Comparison of ENCODE assay signal across 18 cellular contexts in the genomic region with DNA sequence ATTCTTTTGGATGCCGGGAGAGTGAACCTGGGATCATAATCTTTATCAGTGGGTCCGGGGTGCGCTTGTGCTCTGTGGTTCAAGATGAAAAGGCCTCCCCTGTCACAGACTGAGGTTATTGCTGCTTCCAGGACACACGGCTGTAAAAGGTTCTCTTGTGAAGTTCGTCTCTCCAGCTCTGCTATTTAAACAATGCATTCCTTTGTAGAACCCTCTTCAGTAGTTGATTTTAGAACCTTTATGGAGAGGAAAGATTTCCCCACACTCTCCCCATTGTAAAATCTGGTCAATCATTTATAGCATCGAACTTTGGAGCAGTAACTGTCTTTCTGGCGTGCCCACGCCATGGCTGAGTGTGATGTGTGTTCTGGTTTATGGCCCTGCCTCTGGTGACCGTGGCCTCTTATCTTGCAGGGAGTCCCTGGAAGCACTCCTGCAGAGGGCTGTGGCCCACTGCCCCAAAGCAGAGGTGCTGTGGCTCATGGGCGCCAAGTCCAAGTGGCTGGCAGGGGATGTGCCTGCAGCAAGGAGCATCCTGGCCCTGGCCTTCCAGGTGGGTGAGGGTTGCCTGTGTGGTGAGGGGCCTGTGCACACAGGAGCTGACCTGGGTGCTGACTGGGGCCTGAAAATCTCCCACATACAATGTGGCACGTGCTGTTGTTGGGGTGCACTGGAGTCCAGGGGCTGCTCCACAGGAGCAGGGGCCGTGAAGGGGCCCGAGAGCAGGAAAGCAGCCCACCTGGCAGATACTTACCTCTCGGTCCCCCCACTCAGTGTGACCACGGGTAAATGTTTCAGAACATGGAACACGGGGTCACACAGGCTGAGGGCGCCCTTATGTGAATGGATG. TPM values are rescaled to one million over a fixed set of nuclear protein-coding genes. Genes with fewer than 3 reads are reported as not detected.
"Had no signal": no experiment of that assay in that cellular context is flagged by ENCODE, and none has a peak within 500 bp of the region (broad histone marks: within the 10 kb centered on the region; RNA-seq: fewer than 3 reads in every experiment).

No MANE protein-coding gene starts in this region.

- H3K27ac Mint-ChIP-seq: activated CD4-positive, alpha-beta T cell treated with anti-CD3 and anti-CD28 coated beads for 36 hours; activated CD8-positive, alpha-beta T cell treated with anti-CD3 and anti-CD28 coated beads for 36 hours; natural killer cell had no signal

- H3K4me1 ChIP-seq: testis had no signal

- H3K9me3 ChIP-seq: testis had no signal

- H3K4me1 Mint-ChIP-seq: activated CD4-positive, alpha-beta T cell treated with anti-CD3 and anti-CD28 coated beads for 36 hours had no signal

- H3K4me3 ChIP-seq: testis had no signal

- H3K27me3 Mint-ChIP-seq: activated CD4-positive, alpha-beta T cell treated with anti-CD3 and anti-CD28 coated beads for 36 hours; activated CD8-positive, alpha-beta T cell treated with anti-CD3 and anti-CD28 coated beads for 36 hours; effector memory CD8-positive, alpha-beta T cell; stimulated activated naive CD8-positive, alpha-beta T cell treated with anti-CD3 and anti-CD28 coated beads, Interleukin-15, amount 100 ng/mL, for 72 hours had no signal

- H3K27me3 ChIP-seq: testis had no signal

- H3K36me3 Mint-ChIP-seq: natural killer cell had no signal

- ATAC-seq: activated CD4-positive, alpha-beta T cell treated with anti-CD3 and anti-CD28 coated beads for 36 hours; activated CD8-positive, alpha-beta T cell treated with anti-CD3 and anti-CD28 coated beads for 36 hours; effector memory CD8-positive, alpha-beta T cell; natural killer cell; stimulated activated naive CD8-positive, alpha-beta T cell treated with anti-CD3 and anti-CD28 coated beads, Interleukin-15, amount 100 ng/mL, for 72 hours had no signal

- DNase-seq: activated CD4-positive, alpha-beta T cell treated with anti-CD3 and anti-CD28 coated beads for 36 hours; activated CD8-positive, alpha-beta memory T cell treated with anti-CD3 and anti-CD28 coated beads, Interleukin-2, amount 50 U/mL, for 4 hours; activated CD8-positive, alpha-beta T cell treated with anti-CD3 and anti-CD28 coated beads for 36 hours; activated naive CD4-positive, alpha-beta T cell treated with Interleukin-2 at 50 U/mL for 16 hours; caudate nucleus; cortex of kidney; effector memory CD8-positive, alpha-beta T cell; glutamatergic neuron; immature natural killer cell; natural killer cell; occipital lobe; stimulated activated CD4-positive, alpha-beta T cell treated with anti-CD3 and anti-CD28 coated beads, Interleukin-15, amount 100 ng/mL, for 24 hours; stimulated activated CD4-positive, alpha-beta T cell treated with anti-CD3 and anti-CD28 coated beads, Interleukin-4, amount 100 ng/mL, for 4 hours; stimulated activated naive CD8-positive, alpha-beta T cell treated with anti-CD3 and anti-CD28 coated beads, Interleukin-15, amount 100 ng/mL, for 72 hours; SW 1271; T-helper 9 cell; testis had no signal

- H3K4me3 Mint-ChIP-seq: activated CD4-positive, alpha-beta T cell treated with anti-CD3 and anti-CD28 coated beads for 36 hours; activated CD8-positive, alpha-beta T cell treated with anti-CD3 and anti-CD28 coated beads for 36 hours; effector memory CD8-positive, alpha-beta T cell; immature natural killer cell; natural killer cell; stimulated activated naive CD8-positive, alpha-beta T cell treated with anti-CD3 and anti-CD28 coated beads, Interleukin-15, amount 100 ng/mL, for 72 hours had no signal

- H3K27ac ChIP-seq: testis had no signal

RNA-seq across cellular contexts. Expression of gene C20orf204, which starts 11.6 kb away (rescaled TPM):
- polyA plus RNA-seq: immature natural killer cell had no signal

RNA-seq across cellular contexts. Expression of gene SOX18, which starts 25.1 kb away (rescaled TPM):
- total RNA-seq: activated CD4-positive, alpha-beta T cell treated with anti-CD3 and anti-CD28 coated beads for 36 hours; activated CD8-positive, alpha-beta T cell treated with anti-CD3 and anti-CD28 coated beads for 36 hours; fibroblast of villous mesenchyme; natural killer cell had no signal
- polyA plus RNA-seq: immature natural killer cell had no signal
